In the genomic region with DNA sequence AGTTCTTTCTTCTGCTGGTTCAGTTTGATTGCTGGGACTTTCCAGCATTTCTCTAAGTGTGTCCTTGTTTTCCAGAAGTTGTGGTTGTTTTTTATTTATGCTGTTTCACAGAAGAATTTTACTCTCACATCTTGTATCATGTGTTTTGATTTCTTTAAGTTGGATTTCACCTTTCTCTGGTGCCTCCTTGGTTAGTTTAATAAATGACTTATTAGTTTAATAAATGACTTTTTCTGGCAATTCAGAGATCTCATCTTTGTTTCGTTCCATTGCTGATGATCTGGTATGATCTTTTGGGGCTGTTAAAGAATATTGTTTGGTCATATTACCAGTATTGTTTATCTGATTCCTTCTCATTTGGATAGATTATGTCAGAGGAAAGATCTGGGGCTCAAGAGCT, we compare ENCODE assay signal across 23 cellular contexts. TPM values are rescaled to one million over a fixed set of nuclear protein-coding genes. Genes with fewer than 3 reads are reported as not detected.
"Had no signal": no experiment of that assay in that cellular context is flagged by ENCODE, and none has a peak within 500 bp of the region (broad histone marks: within the 10 kb centered on the region; RNA-seq: fewer than 3 reads in every experiment).

No MANE protein-coding gene starts in this region.

- H3K4me3 Mint-ChIP-seq: naive B cell; nephron progenitor cell; stimulated activated memory B cell treated with anti-CD40 and anti-IgM and Interleukin-4, amounts not matched to agents 10 μg/mL and 1 μg/mL and 100 μg/mL, for 72 hours; stimulated activated naive CD8-positive, alpha-beta T cell treated with anti-CD3 and anti-CD28 coated beads, Interleukin-15, Interleukin-2, amounts not matched to agents 100 ng/mL and 50 ng/mL, for 24 hours had no signal

- DNase-seq: dermis blood vessel endothelial cell; foreskin melanocyte; head of caudate nucleus; kidney; left colon; left ventricle myocardium superior; mesenchymal stem cell; naive B cell; nephron progenitor cell; retina; right lobe of liver; stimulated activated CD4-positive, alpha-beta T cell treated with anti-CD3 and anti-CD28 coated beads, Interleukin-4, amount 100 ng/mL, for 1 hour; tibial artery; upper lobe of left lung; uterus had no signal

- H3K27me3 Mint-ChIP-seq: stimulated activated naive CD8-positive, alpha-beta T cell treated with anti-CD3 and anti-CD28 coated beads, Interleukin-15, Interleukin-2, amounts not matched to agents 100 ng/mL and 50 ng/mL, for 24 hours had no signal

- H3K36me3 Mint-ChIP-seq: naive B cell; stimulated activated memory B cell treated with anti-CD40 and anti-IgM and Interleukin-4, amounts not matched to agents 10 μg/mL and 1 μg/mL and 100 μg/mL, for 72 hours had no signal

- H3K27ac ChIP-seq: hepatocyte, parathyroid adenoma, prostate gland, right lobe of liver, tibial artery, upper lobe of left lung, uterus had no signal

- H3K4me2 ChIP-seq: hepatocyte had no signal

- H3K4me1 Mint-ChIP-seq: naive B cell; stimulated activated memory B cell treated with anti-CD40 and anti-IgM and Interleukin-4, amounts not matched to agents 10 μg/mL and 1 μg/mL and 100 μg/mL, for 72 hours had no signal

- ATAC-seq: left colon; left ventricle myocardium superior; stimulated activated memory B cell treated with anti-CD40 and anti-IgM and Interleukin-4, amounts not matched to agents 10 μg/mL and 1 μg/mL and 100 μg/mL, for 72 hours had no signal

- H3K27ac Mint-ChIP-seq: nephron progenitor cell; stimulated activated memory B cell treated with anti-CD40 and anti-IgM and Interleukin-4, amounts not matched to agents 10 μg/mL and 1 μg/mL and 100 μg/mL, for 72 hours; stimulated activated naive CD8-positive, alpha-beta T cell treated with anti-CD3 and anti-CD28 coated beads, Interleukin-15, Interleukin-2, amounts not matched to agents 100 ng/mL and 50 ng/mL, for 24 hours had no signal

- H3K36me3 ChIP-seq: prostate gland, right lobe of liver, tibial artery, upper lobe of left lung, uterus had no signal

- H3K9ac ChIP-seq: parathyroid adenoma had no signal

- H3K27me3 ChIP-seq: hepatocyte, right lobe of liver, tibial artery, upper lobe of left lung, uterus had no signal

- H3K9me3 Mint-ChIP-seq: nephron progenitor cell; stimulated activated memory B cell treated with anti-CD40 and anti-IgM and Interleukin-4, amounts not matched to agents 10 μg/mL and 1 μg/mL and 100 μg/mL, for 72 hours; stimulated activated naive CD8-positive, alpha-beta T cell treated with anti-CD3 and anti-CD28 coated beads, Interleukin-15, Interleukin-2, amounts not matched to agents 100 ng/mL and 50 ng/mL, for 24 hours had no signal

- H3K4me1 ChIP-seq: parathyroid adenoma, prostate gland, tibial artery, upper lobe of left lung, uterus had no signal

- H3K9me3 ChIP-seq: prostate gland, right lobe of liver, tibial artery, upper lobe of left lung, uterus had no signal

- FAIRE-seq: endothelial cell of umbilical vein, kidney had no signal

- H3K4me3 ChIP-seq: hepatocyte, lung, prostate gland, right lobe of liver, tibial artery, upper lobe of left lung, uterus had no signal

RNA-seq across cellular contexts. Expression of a gene that starts 59.8 kb away (rescaled TPM):
- total RNA-seq: dermis blood vessel endothelial cell, endothelial cell of umbilical vein, left ventricle myocardium superior, omental fat pad, prostate gland, uterus had no signal
- polyA plus RNA-seq: endothelial cell of umbilical vein had no signal
